ENCODE assay signal across 1 cellular context in the genomic region with DNA sequence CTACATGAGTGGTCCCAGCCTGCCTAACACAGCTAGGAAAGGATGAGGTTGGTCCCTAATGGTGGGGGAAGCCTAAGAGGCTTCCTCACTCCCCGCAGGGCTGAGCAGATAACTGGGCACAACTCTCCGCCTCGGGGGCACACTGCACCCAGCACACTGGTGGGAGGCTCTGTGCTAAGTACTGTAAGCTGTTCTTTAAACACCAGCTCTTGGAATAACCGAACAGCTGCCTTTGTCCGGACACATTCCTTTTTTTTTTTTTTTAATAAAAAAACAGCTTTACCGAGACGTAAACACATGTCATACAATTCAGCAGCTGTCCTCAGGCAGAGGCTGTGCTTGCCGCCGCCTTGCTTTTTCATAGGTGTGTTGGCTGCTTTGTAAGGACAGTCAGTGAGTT.
TF ChIP-seq lines count a peak whose summit lies in the region.

No MANE protein-coding gene starts in this region.

TF ChIP-seq in GM23338, 12 proteins besides CTCF, POLR2A, EP300 and RAD21 (continued from another document):
- TF ChIP-seq, protein P1, sequence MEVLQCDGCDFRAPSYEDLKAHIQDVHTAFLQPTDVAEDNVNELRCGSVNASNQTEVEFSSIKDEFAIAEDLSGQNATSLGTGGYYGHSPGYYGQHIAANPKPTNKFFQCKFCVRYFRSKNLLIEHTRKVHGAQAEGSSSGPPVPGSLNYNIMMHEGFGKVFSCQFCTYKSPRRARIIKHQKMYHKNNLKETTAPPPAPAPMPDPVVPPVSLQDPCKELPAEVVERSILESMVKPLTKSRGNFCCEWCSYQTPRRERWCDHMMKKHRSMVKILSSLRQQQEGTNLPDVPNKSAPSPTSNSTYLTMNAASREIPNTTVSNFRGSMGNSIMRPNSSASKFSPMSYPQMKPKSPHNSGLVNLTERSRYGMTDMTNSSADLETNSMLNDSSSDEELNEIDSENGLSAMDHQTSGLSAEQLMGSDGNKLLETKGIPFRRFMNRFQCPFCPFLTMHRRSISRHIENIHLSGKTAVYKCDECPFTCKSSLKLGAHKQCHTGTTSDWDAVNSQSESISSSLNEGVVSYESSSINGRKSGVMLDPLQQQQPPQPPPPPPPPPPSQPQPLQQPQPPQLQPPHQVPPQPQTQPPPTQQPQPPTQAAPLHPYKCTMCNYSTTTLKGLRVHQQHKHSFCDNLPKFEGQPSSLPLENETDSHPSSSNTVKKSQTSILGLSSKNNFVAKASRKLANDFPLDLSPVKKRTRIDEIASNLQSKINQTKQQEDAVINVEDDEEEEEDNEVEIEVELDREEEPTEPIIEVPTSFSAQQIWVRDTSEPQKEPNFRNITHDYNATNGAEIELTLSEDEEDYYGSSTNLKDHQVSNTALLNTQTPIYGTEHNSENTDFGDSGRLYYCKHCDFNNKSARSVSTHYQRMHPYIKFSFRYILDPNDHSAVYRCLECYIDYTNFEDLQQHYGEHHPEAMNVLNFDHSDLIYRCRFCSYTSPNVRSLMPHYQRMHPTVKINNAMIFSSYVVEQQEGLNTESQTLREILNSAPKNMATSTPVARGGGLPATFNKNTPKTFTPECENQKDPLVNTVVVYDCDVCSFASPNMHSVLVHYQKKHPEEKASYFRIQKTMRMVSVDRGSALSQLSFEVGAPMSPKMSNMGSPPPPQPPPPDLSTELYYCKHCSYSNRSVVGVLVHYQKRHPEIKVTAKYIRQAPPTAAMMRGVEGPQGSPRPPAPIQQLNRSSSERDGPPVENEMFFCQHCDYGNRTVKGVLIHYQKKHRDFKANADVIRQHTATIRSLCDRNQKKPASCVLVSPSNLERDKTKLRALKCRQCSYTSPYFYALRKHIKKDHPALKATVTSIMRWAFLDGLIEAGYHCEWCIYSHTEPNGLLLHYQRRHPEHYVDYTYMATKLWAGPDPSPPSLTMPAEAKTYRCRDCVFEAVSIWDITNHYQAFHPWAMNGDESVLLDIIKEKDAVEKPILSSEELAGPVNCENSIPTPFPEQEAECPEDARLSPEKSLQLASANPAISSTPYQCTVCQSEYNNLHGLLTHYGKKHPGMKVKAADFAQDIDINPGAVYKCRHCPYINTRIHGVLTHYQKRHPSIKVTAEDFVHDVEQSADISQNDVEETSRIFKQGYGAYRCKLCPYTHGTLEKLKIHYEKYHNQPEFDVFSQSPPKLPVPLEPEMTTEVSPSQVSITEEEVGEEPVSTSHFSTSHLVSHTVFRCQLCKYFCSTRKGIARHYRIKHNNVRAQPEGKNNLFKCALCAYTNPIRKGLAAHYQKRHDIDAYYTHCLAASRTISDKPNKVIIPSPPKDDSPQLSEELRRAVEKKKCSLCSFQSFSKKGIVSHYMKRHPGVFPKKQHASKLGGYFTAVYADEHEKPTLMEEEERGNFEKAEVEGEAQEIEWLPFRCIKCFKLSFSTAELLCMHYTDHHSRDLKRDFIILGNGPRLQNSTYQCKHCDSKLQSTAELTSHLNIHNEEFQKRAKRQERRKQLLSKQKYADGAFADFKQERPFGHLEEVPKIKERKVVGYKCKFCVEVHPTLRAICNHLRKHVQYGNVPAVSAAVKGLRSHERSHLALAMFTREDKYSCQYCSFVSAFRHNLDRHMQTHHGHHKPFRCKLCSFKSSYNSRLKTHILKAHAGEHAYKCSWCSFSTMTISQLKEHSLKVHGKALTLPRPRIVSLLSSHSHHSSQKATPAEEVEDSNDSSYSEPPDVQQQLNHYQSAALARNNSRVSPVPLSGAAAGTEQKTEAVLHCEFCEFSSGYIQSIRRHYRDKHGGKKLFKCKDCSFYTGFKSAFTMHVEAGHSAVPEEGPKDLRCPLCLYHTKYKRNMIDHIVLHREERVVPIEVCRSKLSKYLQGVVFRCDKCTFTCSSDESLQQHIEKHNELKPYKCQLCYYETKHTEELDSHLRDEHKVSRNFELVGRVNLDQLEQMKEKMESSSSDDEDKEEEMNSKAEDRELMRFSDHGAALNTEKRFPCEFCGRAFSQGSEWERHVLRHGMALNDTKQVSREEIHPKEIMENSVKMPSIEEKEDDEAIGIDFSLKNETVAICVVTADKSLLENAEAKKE (CRISPR knock-in tag; IDR thresholded peaks at IDR 0.05): no peak
- TF ChIP-seq ZNF331 (CRISPR knock-in tag; IDR thresholded peaks at IDR 0.05; ENCODE audit: low read depth) (no peak), CREB1 (CRISPR knock-in tag; IDR thresholded peaks at IDR 0.05; ENCODE audit: low read depth) (no peak), EZH2phosphoT487 (IDR thresholded peaks at IDR 0.05; ENCODE audit: unreplicated experiment) (no peak), STAT1 (IDR thresholded peaks at IDR 0.05; ENCODE audit: unreplicated experiment) (no peak)
